In the genomic region with DNA sequence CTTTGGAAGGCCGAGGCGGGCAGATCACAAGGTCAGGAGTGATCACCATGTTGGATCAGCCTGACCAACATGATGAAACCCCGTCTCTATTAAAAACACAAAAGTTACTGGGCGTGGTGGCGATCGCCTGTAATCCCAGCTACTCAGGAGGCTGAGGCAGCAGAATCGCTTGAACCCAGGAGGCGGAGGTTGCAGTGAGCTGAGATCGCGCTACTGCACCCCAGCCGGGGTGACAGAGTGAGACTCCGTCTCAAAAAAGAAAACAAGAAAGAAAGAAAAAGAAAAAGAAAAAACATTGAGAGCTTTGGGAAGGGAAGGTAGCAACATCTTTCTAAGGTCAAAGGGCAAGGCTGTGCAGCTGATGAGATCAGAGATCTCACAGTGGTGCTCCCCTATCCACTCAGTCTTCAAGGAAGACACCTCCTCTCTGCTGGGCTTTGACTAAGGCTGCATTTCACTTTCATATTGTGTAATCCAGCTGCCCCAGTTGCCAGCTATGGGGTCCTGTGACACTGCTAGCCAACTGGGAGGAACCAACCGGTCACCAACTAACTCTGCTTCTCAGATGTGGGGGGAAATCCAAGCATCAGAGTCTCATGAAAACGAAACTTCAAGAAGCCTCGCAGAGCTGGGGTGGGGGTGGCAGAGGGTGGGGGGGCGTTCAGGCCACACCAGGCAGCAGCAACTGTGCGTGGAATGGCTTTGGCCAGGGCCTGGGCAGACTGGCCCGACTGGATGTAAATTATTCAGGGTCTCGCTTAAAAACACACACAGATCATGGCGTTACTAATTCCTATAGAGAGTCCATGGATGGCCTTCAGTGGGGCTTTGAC, we compare ENCODE assay signal across 8 cellular contexts. TPM values are rescaled to one million over a fixed set of nuclear protein-coding genes. Genes with fewer than 3 reads are reported as not detected.
DNase-seq lines count a peak whose midpoint lies in the region; ATAC-seq lines count a peak whose summit lies in the region.

No MANE protein-coding gene starts in this region.

- no peaks in the 10 kb centered on the region for H3K36me3 ChIP-seq in mucosa of stomach (ENCODE audit: control insufficient read depth, insufficient read depth, low read length)

- intact Hi-C loops in posterior vena cava (cut with DNase I), result no loop called here

- H3K4me3 ChIP-seq in mucosa of stomach (ENCODE audit: low read length), result peak overlapping the region; percentile 87

- peaks cover 45% of the 10 kb centered on the region for H3K4me1 Mint-ChIP-seq in central memory CD8-positive, alpha-beta T cell
- H3K4me1 Mint-ChIP-seq in stimulated activated naive CD8-positive, alpha-beta T cell treated with anti-CD3 and anti-CD28 coated beads, Interleukin-15, amount 100 ng/mL, for 72 hours, result peaks cover 54% of the 10 kb centered on the region

- H3K27me3 Mint-ChIP-seq in central memory CD8-positive, alpha-beta T cell, result no peaks in the 10 kb centered on the region
- H3K27me3 Mint-ChIP-seq in stimulated activated naive CD8-positive, alpha-beta T cell treated with anti-CD3 and anti-CD28 coated beads, Interleukin-15, amount 100 ng/mL, for 72 hours, result peaks cover 10% of the 10 kb centered on the region

- DNase-seq in activated CD4-positive, alpha-beta T cell treated with anti-CD3 and anti-CD28 coated beads for 24 hours (ENCODE audit: low read depth in 2 of 2), result peak; percentile 38 to 40
- DNase-seq in activated CD4-positive, alpha-beta T cell treated with anti-CD3 and anti-CD28 coated beads for 1 hour, result no peak
- DNase-seq in T-helper 9 cell (peak; percentile 15), posterior vena cava (ENCODE audit: low spot score) (no peak)
- peak; percentile 25 to 46 for DNase-seq in central memory CD8-positive, alpha-beta T cell (ENCODE audit: low spot score in 2 of 2)
- DNase-seq in stimulated activated naive CD8-positive, alpha-beta T cell treated with anti-CD3 and anti-CD28 coated beads, Interleukin-15, amount 100 ng/mL, for 72 hours, result peak; percentile 68 to 90

- H3K4me3 Mint-ChIP-seq in central memory CD8-positive, alpha-beta T cell, result peak overlapping the region; percentile 92
- peak overlapping the region; percentile 89 to 98 for H3K4me3 Mint-ChIP-seq in stimulated activated naive CD8-positive, alpha-beta T cell treated with anti-CD3 and anti-CD28 coated beads, Interleukin-15, amount 100 ng/mL, for 72 hours

- no peaks in the 10 kb centered on the region for H3K9me3 Mint-ChIP-seq in central memory CD8-positive, alpha-beta T cell
- H3K9me3 Mint-ChIP-seq in stimulated activated naive CD8-positive, alpha-beta T cell treated with anti-CD3 and anti-CD28 coated beads, Interleukin-15, amount 100 ng/mL, for 72 hours, result no peaks in the 10 kb centered on the region

- no peaks in the 10 kb centered on the region for H3K27me3 ChIP-seq in mucosa of stomach (ENCODE audit: control insufficient read depth, insufficient read depth, low read length)

- no peaks in the 10 kb centered on the region for H3K9me3 ChIP-seq in mucosa of stomach (ENCODE audit: control insufficient read depth, low read length)

- H3K4me1 ChIP-seq in mucosa of stomach (ENCODE audit: control insufficient read depth, insufficient read depth, low read length), result peaks cover 26% of the 10 kb centered on the region

- peak; percentile 63 for ATAC-seq in HG03159 (IDR thresholded peaks at IDR 0.05; ENCODE audit: unreplicated experiment)
- ATAC-seq in central memory CD8-positive, alpha-beta T cell (replicated peaks; ENCODE audit: extremely low read depth, poor library complexity, severe bottlenecking), result peak; percentile 55
- peak; percentile 90 for ATAC-seq in stimulated activated naive CD8-positive, alpha-beta T cell treated with anti-CD3 and anti-CD28 coated beads, Interleukin-15, amount 100 ng/mL, for 72 hours

- H3K9ac ChIP-seq in mucosa of stomach (ENCODE audit: low read length), result peak overlapping the region; percentile 94

- H3K36me3 Mint-ChIP-seq in central memory CD8-positive, alpha-beta T cell (ENCODE audit: insufficient read depth), result peaks cover 1% of the 10 kb centered on the region

- H3K27ac Mint-ChIP-seq in central memory CD8-positive, alpha-beta T cell (ENCODE audit: low read depth), result peak overlapping the region; percentile 89
- H3K27ac Mint-ChIP-seq in stimulated activated naive CD8-positive, alpha-beta T cell treated with anti-CD3 and anti-CD28 coated beads, Interleukin-15, amount 100 ng/mL, for 72 hours, result peak overlapping the region; percentile 92 to 94

RNA-seq across cellular contexts. Expression of gene IL15RA, which starts 1.5 kb away (rescaled TPM):
- total RNA-seq in posterior vena cava, result 10 to 100 TPM; 16.9 to 20.9 TPM

Comparison
In these comparisons a context has a peak if more than half of its experiments do, and no peak if none do; other contexts are left out.
1. DNase-seq: peak in activated CD4-positive, alpha-beta T cell treated with anti-CD3 and anti-CD28 coated beads for 24 hours (2 of 2), T-helper 9 cell (single experiment), central memory CD8-positive, alpha-beta T cell (2 of 2) and stimulated activated naive CD8-positive, alpha-beta T cell treated with anti-CD3 and anti-CD28 coated beads, Interleukin-15, amount 100 ng/mL, for 72 hours (2 of 2); none in activated CD4-positive, alpha-beta T cell treated with anti-CD3 and anti-CD28 coated beads for 1 hour (single experiment) and posterior vena cava (single experiment).
2. Peak in every context shown above with its lines, with median percentiles within 50 percentile points of each other: ATAC-seq.